ENCODE assay signal across 27 cellular contexts in genomic region chr6:4664911-4665310, GRCh38.
"Had no signal": no experiment of that assay in that cellular context is flagged by ENCODE, and none has a peak within 500 bp of the region (broad histone marks: within the 10 kb centered on the region; RNA-seq: fewer than 3 reads in every experiment).

No MANE protein-coding gene starts in this region.

- H3K27me3 ChIP-seq: adrenal gland, ascending aorta, brain microvascular endothelial cell, esophagus muscularis mucosa, hepatocyte, right atrium auricular region, thyroid gland, upper lobe of right lung had no signal

- H3K9ac ChIP-seq: parathyroid adenoma had no signal

- H3K4me1 ChIP-seq: adrenal gland, parathyroid adenoma, right atrium auricular region, thyroid gland, upper lobe of right lung had no signal

- H3K4me3 ChIP-seq: adrenal gland, ascending aorta, esophagus muscularis mucosa, hepatocyte, right atrium auricular region, smooth muscle cell, thyroid gland, upper lobe of right lung had no signal

- H3K36me3 ChIP-seq: adrenal gland, ascending aorta, brain microvascular endothelial cell, esophagus muscularis mucosa, right atrium auricular region, thyroid gland, upper lobe of right lung had no signal

- DNase-seq: activated CD4-positive, alpha-beta memory T cell treated with anti-CD3 and anti-CD28 coated beads for 36 hours; activated CD4-positive, alpha-beta T cell treated with anti-CD3 and anti-CD28 coated beads, Interleukin-2, amount 10 ng/mL, durations not matched to agents 24 days and 14 days; activated CD4-positive, CD25-positive, alpha-beta regulatory T cell treated with anti-CD3 and anti-CD28 coated beads, Interleukin-2, amount 50 U/mL, for 72 hours; activated CD8-positive, alpha-beta memory T cell treated with anti-CD3 and anti-CD28 coated beads, Interleukin-2, amount 50 U/mL, for 4 hours; activated effector memory CD4-positive, alpha-beta T cell treated with anti-CD3 and anti-CD28 coated beads, Interleukin-2, amount 50 U/mL, for 16 hours; activated naive CD4-positive, alpha-beta T cell treated with anti-CD3 and anti-CD28 coated beads for 36 hours; activated naive CD8-positive, alpha-beta T cell treated with anti-CD3 and anti-CD28 coated beads for 36 hours; activated T-cell treated with anti-CD3 and anti-CD28 coated beads, Interleukin-2, amount 50 U/mL, for 1 hour; adrenal gland; brain microvascular endothelial cell; foreskin melanocyte; mammary epithelial cell; naive thymus-derived CD4-positive, alpha-beta T cell; stimulated activated CD4-positive, alpha-beta T cell treated with anti-CD3 and anti-CD28 coated beads, Interleukin-1b, Interleukin-23, amount 100 ng/mL, for 48 hours; stimulated activated CD4-positive, alpha-beta T cell treated with anti-CD3 and anti-CD28 coated beads, Interleukin-4, amount 100 ng/mL, for 4 hours; stimulated activated CD8-positive, alpha-beta memory T cell treated with anti-CD3 and anti-CD28 coated beads, Interleukin-4, amount 100 ng/mL, for 48 hours; stimulated activated naive CD8-positive, alpha-beta T cell treated with anti-CD3 and anti-CD28 coated beads, Interleukin-15, amount 100 ng/mL, for 72 hours; T-helper 2 cell; upper lobe of right lung had no signal

- H3K9me3 ChIP-seq: adrenal gland, ascending aorta, esophagus muscularis mucosa, right atrium auricular region, thyroid gland, upper lobe of right lung had no signal

- ATAC-seq: naive thymus-derived CD4-positive, alpha-beta T cell; stimulated activated memory B cell treated with anti-CD40 and anti-IgM and Interleukin-4, amounts not matched to agents 10 μg/mL and 1 μg/mL and 100 μg/mL, for 72 hours; stimulated activated naive CD8-positive, alpha-beta T cell treated with anti-CD3 and anti-CD28 coated beads, Interleukin-15, amount 100 ng/mL, for 72 hours had no signal

- H3K27ac ChIP-seq: adrenal gland, esophagus muscularis mucosa, hepatocyte, parathyroid adenoma, right atrium auricular region, thyroid gland, upper lobe of right lung had no signal
